In the genomic region with DNA sequence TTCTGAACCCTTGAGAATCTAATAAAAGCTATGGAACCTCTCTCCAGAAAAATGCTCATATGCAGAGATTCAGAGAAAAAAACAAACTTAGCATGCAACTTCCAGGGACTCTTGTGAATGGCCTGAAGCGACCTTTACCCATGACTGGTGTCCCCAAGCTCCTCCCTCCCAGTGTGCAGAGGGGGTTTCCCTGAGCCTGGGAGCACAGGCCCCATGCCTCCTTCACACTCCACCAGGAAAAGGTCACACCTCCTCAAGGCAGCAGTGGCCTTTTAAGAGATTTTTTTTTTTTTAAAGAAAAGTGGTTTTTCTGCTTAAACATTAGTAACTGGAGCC, we compare ENCODE assay signal across 10 cellular contexts. TPM values are rescaled to one million over a fixed set of nuclear protein-coding genes. Genes with fewer than 3 reads are reported as not detected.
DNase-seq lines count a peak whose midpoint lies in the region; ATAC-seq, FAIRE-seq and TF ChIP-seq lines count a peak whose summit lies in the region.
"Had no signal": no experiment of that assay in that cellular context is flagged by ENCODE, and none has a peak within 500 bp of the region (broad histone marks: within the 10 kb centered on the region; RNA-seq: fewer than 3 reads in every experiment).

No MANE protein-coding gene starts in this region.

- CTCF ChIA-PET in A549 (lab: Yijun Ruan, JAX) = interaction anchor here (0.7 to 2.4 kb wide), 2 partner anchors 11 to 32 kb away, joined by 3 to 7 read pairs; no protein-coding TSS in a partner anchor
- CTCF ChIA-PET in CD8-positive, alpha-beta T cell (lab: Charles Lee) = interaction anchor here (1.0 to 1.7 kb wide), 2 partner anchors 32 to 33 kb away, joined by 3 to 8 read pairs; no protein-coding TSS in a partner anchor

- peak overlapping the region; percentile 69 for H3K4me2 ChIP-seq in A549

- no peaks in the 10 kb centered on the region for H3K9me3 Mint-ChIP-seq in CD8-positive, alpha-beta T cell

- H3K27me3 Mint-ChIP-seq in CD8-positive, alpha-beta T cell (ENCODE audit: low read depth) = no peaks in the 10 kb centered on the region

- TF ChIP-seq CTCF in A549 (IDR thresholded peaks at IDR 0.05) = no peak
- TF ChIP-seq CTCF in brain microvascular endothelial cell (IDR thresholded peaks at IDR 0.05; ENCODE audit: low read depth, low read length, missing control alignments) = no peak
- TF ChIP-seq CTCF in CD8-positive, alpha-beta T cell (IDR thresholded peaks at IDR 0.05) = no peak

- WGBS in A549 (ENCODE audit: missing lambda C conversion rate) = 73% methylated on average over 1 of the region's 1 CpG

- POLR2A ChIA-PET in A549 (lab: Yijun Ruan, JAX) = interaction anchor here (2.1 kb wide), 1 partner anchor 13 kb away, joined by 6 read pairs; the partner anchor contains the start of gene UBA6
- POLR2A ChIA-PET in CD8-positive, alpha-beta T cell (lab: Charles Lee) = no interaction called here

- TF ChIP-seq RAD21 in A549 (conservative IDR thresholded peaks at IDR 0.05 in 1 of 2, IDR thresholded peaks at IDR 0.05 in 1 of 2) = no peak

- DNase-seq in A549 (ENCODE audit: low read depth in 1 of 2, low spot score in 1 of 2) = peak in 1 of 2 experiments; percentile 36
- DNase-seq in brain microvascular endothelial cell = no peak
- no peak for DNase-seq in NCI-H2081 (lab: John Stamatoyannopoulos, UW)
- DNase-seq in Right ventricle myocardium superior = no peak
- DNase-seq in CD8-positive, alpha-beta T cell = no peak
- DNase-seq in stimulated activated naive CD4-positive, alpha-beta T cell treated with Interleukin-2 at 50 U/mL for 16 hours (lab: John Stamatoyannopoulos, UW) = no peak
- DNase-seq: Calu3, left colon had no signal

- H3K4me3 ChIP-seq in A549 = no peak overlapping the region
- no peak overlapping the region for H3K4me3 ChIP-seq in brain microvascular endothelial cell (ENCODE audit: low read depth, low read length)
- no peak overlapping the region for H3K4me3 ChIP-seq in CD8-positive, alpha-beta T cell (ENCODE audit: low read depth, low read length)

- peaks cover 22% of the 10 kb centered on the region for H3K4me1 Mint-ChIP-seq in CD8-positive, alpha-beta T cell (ENCODE audit: low read depth)

- FAIRE-seq in A549 (lab: Jason Lieb, UNC) = no peak

- H3K27ac Mint-ChIP-seq in CD8-positive, alpha-beta T cell = no peak overlapping the region

- H3K27me3 ChIP-seq in brain microvascular endothelial cell (replicated peaks) = no peaks in the 10 kb centered on the region
- H3K27me3 ChIP-seq in CD8-positive, alpha-beta T cell (ENCODE audit: insufficient read depth, low read length) = no peaks in the 10 kb centered on the region

- H3K27ac ChIP-seq in A549 (peak overlapping the region; percentile 27 to 62; a peak in 4 of 6 replicates), brain microvascular endothelial cell (peak overlapping the region; percentile 76)
- no peak overlapping the region for H3K27ac ChIP-seq in CD8-positive, alpha-beta T cell (ENCODE audit: low read depth, low read length)

- peaks cover 40% of the 10 kb centered on the region for H3K36me3 Mint-ChIP-seq in CD8-positive, alpha-beta T cell

- intact Hi-C loops in Right ventricle myocardium superior (cut with DNase I) = no loop called here
- intact Hi-C loops in CD8-positive, alpha-beta T cell (cut with DNase I, micrococcal nuclease) = no loop called here

- ATAC-seq in A549 (peak; percentile 57 to 78; a peak in 3 of 6 replicates), GM19025 (IDR thresholded peaks at IDR 0.05; ENCODE audit: low read depth, unreplicated experiment) (peak; percentile 81), HG03378 (IDR thresholded peaks at IDR 0.05; ENCODE audit: unreplicated experiment) (peak; percentile 68), Right ventricle myocardium superior (ENCODE audit: poor library complexity) (no peak)
- ATAC-seq in CD8-positive, alpha-beta T cell = no peak

- H3K36me3 ChIP-seq in brain microvascular endothelial cell (replicated peaks) = no peaks in the 10 kb centered on the region
- H3K36me3 ChIP-seq in CD8-positive, alpha-beta T cell (ENCODE audit: insufficient read depth, low read length) = no peaks in the 10 kb centered on the region

- H3K9me3 ChIP-seq in A549 = no peaks in the 10 kb centered on the region
- H3K9me3 ChIP-seq in CD8-positive, alpha-beta T cell (ENCODE audit: low read length) = no peaks in the 10 kb centered on the region

- no peak for TF ChIP-seq EP300 in A549 (IDR thresholded peaks at IDR 0.05)

- H3K4me3 Mint-ChIP-seq in CD8-positive, alpha-beta T cell = no peak overlapping the region

- peaks cover 21% of the 10 kb centered on the region for H3K4me1 ChIP-seq in A549
- no peaks in the 10 kb centered on the region for H3K4me1 ChIP-seq in CD8-positive, alpha-beta T cell (ENCODE audit: insufficient read depth, low read length)

- no peak for TF ChIP-seq POLR2A in A549 (IDR thresholded peaks at IDR 0.05; ENCODE audit: low read length)

- in situ Hi-C loops in brain microvascular endothelial cell (cut with HindIII; ENCODE audit: low pct_ligation_motif_present, low sequenced_read_pairs) = no loop called here

TF ChIP-seq in A549, 52 proteins besides CTCF, POLR2A, EP300 and RAD21:
- TF ChIP-seq MAZ (IDR thresholded peaks at IDR 0.05; ENCODE audit: borderline replicate concordance, low read depth, low read length) (no peak), SREBF2 (IDR thresholded peaks at IDR 0.05) (no peak), MYC (IDR thresholded peaks at IDR 0.05; ENCODE audit: borderline replicate concordance, low read length) (no peak), NFE2L2 (conservative IDR thresholded peaks at IDR 0.05; ENCODE audit: low read length) (no peak), CHD4 (IDR thresholded peaks at IDR 0.05; ENCODE audit: borderline replicate concordance) (no peak), ZFP36 (IDR thresholded peaks at IDR 0.05; ENCODE audit: borderline replicate concordance, partially characterized antibody) (no peak)

RNA-seq across cellular contexts. Expression of gene UBA6, which starts 13.3 kb away (rescaled TPM):
- polyA plus RNA-seq in A549 (2011; rRNA removed) = 67.3 and 84.6 TPM in 2 replicates
- polyA plus RNA-seq in A549 (2012; cell fraction: cytosol; rRNA removed) = 8.8 and 13.4 TPM in 2 replicates
- polyA plus RNA-seq in A549 (2012; cell fraction: nucleus; rRNA removed) = 13.3 and 22.5 TPM in 2 replicates
- 33.7 to 34.0 TPM (median 33.9 TPM) in 3 replicates for polyA plus RNA-seq in A549 (2017; fragmentation: RNase III; extraction: RNeasy Plus Mini Kit Qiagen cat#74134 plus additional on column Dnase treatment)
- polyA minus RNA-seq in A549 (2011; rRNA and poly(A)+ RNA removed) = 45.0 and 73.4 TPM in 2 replicates
- total RNA-seq in Right ventricle myocardium superior = 20.5 TPM
- total RNA-seq in CD8-positive, alpha-beta T cell = 10 to 100 TPM; 35.9 to 44.7 TPM

RNA-seq across cellular contexts. Expression of gene GNRHR, which starts 40.0 kb away (rescaled TPM):
- polyA plus RNA-seq in A549 (2011; rRNA removed) = not detected in 2 replicates
- not detected in 2 replicates for polyA plus RNA-seq in A549 (2012; cell fraction: cytosol; rRNA removed)
- not detected in 2 replicates for polyA plus RNA-seq in A549 (2012; cell fraction: nucleus; rRNA removed)
- not detected in 3 replicates for polyA plus RNA-seq in A549 (2017; fragmentation: RNase III; extraction: RNeasy Plus Mini Kit Qiagen cat#74134 plus additional on column Dnase treatment)
- polyA minus RNA-seq in A549 (2011; rRNA and poly(A)+ RNA removed) = not detected in 2 replicates
- not detected for total RNA-seq in Right ventricle myocardium superior
- total RNA-seq in CD8-positive, alpha-beta T cell = not detected
- total RNA-seq: Calu3, left colon had no signal

Comparison
In these comparisons a context has a peak if more than half of its experiments do, and no peak if none do; other contexts are left out.
1. ATAC-seq: peak in A549 (2 of 2), GM19025 (single experiment) and HG03378 (single experiment); none in Right ventricle myocardium superior (single experiment) and CD8-positive, alpha-beta T cell (single experiment).